Comparison of ENCODE assay signal across 17 cellular contexts in the genomic region with DNA sequence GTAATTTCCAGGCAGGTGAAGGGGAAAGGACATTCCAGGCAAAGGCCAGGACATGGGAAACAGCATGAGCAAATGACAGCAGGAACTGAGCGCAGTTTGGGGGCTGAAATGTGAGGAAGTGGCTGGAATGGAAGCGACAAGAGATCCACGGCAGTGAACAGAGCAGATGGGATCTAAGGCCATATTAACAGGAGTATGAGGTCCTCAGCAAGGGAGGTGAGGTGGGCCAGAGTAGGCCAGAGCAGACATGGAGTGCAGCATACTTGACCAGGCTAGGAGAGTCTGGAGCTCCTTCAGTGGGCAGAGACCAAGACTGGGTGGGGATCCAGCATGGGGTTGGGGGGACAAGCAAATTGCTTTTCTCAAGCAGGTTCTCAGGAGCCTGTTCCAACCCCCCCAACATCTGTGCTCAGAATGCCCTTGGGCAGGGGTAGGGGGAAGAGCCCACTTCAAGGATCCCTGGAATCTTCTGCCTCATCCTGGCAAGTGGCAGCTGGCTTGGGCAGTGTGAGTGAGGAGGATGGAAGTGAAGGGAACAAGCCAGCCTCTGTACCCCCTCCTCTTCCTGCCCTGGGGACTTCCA.
"Had no signal": no experiment of that assay in that cellular context is flagged by ENCODE, and none has a peak within 500 bp of the region (broad histone marks: within the 10 kb centered on the region; RNA-seq: fewer than 3 reads in every experiment).

No MANE protein-coding gene starts in this region.

- H3K9me3 Mint-ChIP-seq: nephron progenitor cell had no signal

- H3K9me3 ChIP-seq: gastrocnemius medialis, heart right ventricle, neutrophil, right atrium auricular region, suprapubic skin, thyroid gland, upper lobe of left lung, vagina had no signal

- H3K4me3 Mint-ChIP-seq: naive thymus-derived CD4-positive, alpha-beta T cell; nephron progenitor cell had no signal

- H3K36me3 ChIP-seq: neutrophil, suprapubic skin, thyroid gland, vagina had no signal

- H3K36me3 Mint-ChIP-seq: naive thymus-derived CD4-positive, alpha-beta T cell had no signal

- H3K27me3 ChIP-seq: gastrocnemius medialis, heart right ventricle, right atrium auricular region, suprapubic skin, thyroid gland, upper lobe of left lung, vagina had no signal

- DNase-seq: effector CD4-positive, alpha-beta T cell; gastrocnemius medialis; heart right ventricle; islet precursor cell; mammary epithelial cell; naive thymus-derived CD4-positive, alpha-beta T cell; nephron progenitor cell; small intestine; stimulated activated CD4-positive, alpha-beta T cell treated with anti-CD3 and anti-CD28 coated beads, Interleukin-2, amount 100 ng/mL, for 48 hours; stimulated activated naive CD8-positive, alpha-beta T cell treated with anti-CD3 and anti-CD28 coated beads, Interleukin-15, Interleukin-2, amounts not matched to agents 100 U/mL and 50 U/mL, for 24 hours; thyroid gland; upper lobe of left lung had no signal

- ATAC-seq: stimulated activated naive CD8-positive, alpha-beta T cell treated with anti-CD3 and anti-CD28 coated beads, Interleukin-15, Interleukin-2, amounts not matched to agents 100 U/mL and 50 U/mL, for 24 hours had no signal

- H3K27ac Mint-ChIP-seq: naive thymus-derived CD4-positive, alpha-beta T cell; nephron progenitor cell had no signal

- H3K4me3 ChIP-seq: coronary artery, gastrocnemius medialis, heart right ventricle, right atrium auricular region, suprapubic skin, thyroid gland, upper lobe of left lung, vagina had no signal

- H3K4me1 ChIP-seq: thyroid gland had no signal

- H3K27ac ChIP-seq: coronary artery, neutrophil, suprapubic skin, thyroid gland, upper lobe of left lung, vagina had no signal
